22 cellular contexts compared by ENCODE assay signal in genomic region chr7:113304104-113304503, GRCh38.
"Had no signal": no experiment of that assay in that cellular context is flagged by ENCODE, and none has a peak within 500 bp of the region (broad histone marks: within the 10 kb centered on the region; RNA-seq: fewer than 3 reads in every experiment).

No MANE protein-coding gene starts in this region.

- H2AFZ ChIP-seq: hepatocyte had no signal

- H3K4me1 Mint-ChIP-seq: immature natural killer cell had no signal

- ATAC-seq: foreskin keratinocyte, gastroesophageal sphincter, heart left ventricle, left cardiac atrium, left lung, left ventricle myocardium superior, lower lobe of right lung, mucosa of descending colon had no signal

- H3K27me3 ChIP-seq: dorsolateral prefrontal cortex, esophagus muscularis mucosa, foreskin keratinocyte, gastroesophageal sphincter, heart left ventricle, hepatocyte, left lung had no signal

- H3K4me3 Mint-ChIP-seq: immature natural killer cell, mesothelial cell of epicardium had no signal

- DNase-seq: dermis blood vessel endothelial cell; dorsolateral prefrontal cortex; effector CD4-positive, alpha-beta T cell; effector memory CD4-positive, alpha-beta T cell; foreskin keratinocyte; heart left ventricle; hypothalamus; immature natural killer cell; islet precursor cell; kidney; kidney glomerular epithelial cell; left cardiac atrium; left lung; left ventricle myocardium superior; lower lobe of right lung; mesenchymal stem cell; mucosa of descending colon had no signal

- H3K4me3 ChIP-seq: coronary artery, dorsolateral prefrontal cortex, esophagus muscularis mucosa, gastroesophageal sphincter, heart left ventricle, hepatocyte, left lung, lower lobe of right lung, mucosa of descending colon had no signal

- H3K9me3 ChIP-seq: esophagus muscularis mucosa, gastroesophageal sphincter, heart left ventricle, lower lobe of right lung, mucosa of descending colon had no signal

- H3K27ac ChIP-seq: coronary artery, dorsolateral prefrontal cortex, esophagus muscularis mucosa, foreskin keratinocyte, gastroesophageal sphincter, heart left ventricle, hepatocyte, left lung, lower lobe of right lung had no signal

- H3K4me2 ChIP-seq: hepatocyte had no signal

- H3K36me3 ChIP-seq: esophagus muscularis mucosa, gastroesophageal sphincter, heart left ventricle, left lung, lower lobe of right lung had no signal

- H3K79me2 ChIP-seq: hepatocyte had no signal

- H3K36me3 Mint-ChIP-seq: immature natural killer cell, mesothelial cell of epicardium had no signal

- H3K27ac Mint-ChIP-seq: immature natural killer cell, mesothelial cell of epicardium had no signal
